ENCODE assay signal across 15 cellular contexts in genomic region chr4:26402458-26402857, GRCh38.
A peak's percentile ranks its signal among the peaks of the same experiment; 100 is the strongest.
DNase-seq lines count a peak whose midpoint lies in the region; ATAC-seq and TF ChIP-seq lines count a peak whose summit lies in the region.
"Had no signal": no experiment of that assay in that cellular context is flagged by ENCODE, and none has a peak within 500 bp of the region (broad histone marks: within the 10 kb centered on the region; RNA-seq: fewer than 3 reads in every experiment).

No MANE protein-coding gene starts in this region.

- intact Hi-C loops in PC-3 (cut with micrococcal nuclease), result no loop called here

- TF ChIP-seq CTCF in GM10248 (IDR thresholded peaks at IDR 0.05; ENCODE audit: control extremely low read depth, extremely low read depth, low read depth, missing control alignments) (no peak), PC-3 (conservative IDR thresholded peaks at IDR 0.05; ENCODE audit: low read depth, low read length) (no peak), WERI-Rb-1 (IDR thresholded peaks at IDR 0.05; ENCODE audit: low read depth, low read length) (no peak)

- CTCF ChIA-PET in GM10248 (lab: Yijun Ruan, JAX), result interaction anchor here (3.8 kb wide), 1 partner anchor 73 kb away, joined by 28 read pairs; no protein-coding TSS in a partner anchor
- CTCF ChIA-PET in PC-3 (lab: Charles Lee), result no interaction called here

- no peak overlapping the region for H3K4me2 ChIP-seq in PC-3 (ENCODE audit: low read length)

- 0 out of 2 replicates have a peak, but pooled peaks cover 4% of the 10 kb centered on the region for H3K79me2 ChIP-seq in PC-3 (ENCODE audit: low read length)

- POLR2A ChIA-PET in GM10248 (lab: Yijun Ruan, JAX), result interaction anchor here (0.6 kb wide), 1 partner anchor 417 kb away, joined by 5 read pairs; no protein-coding TSS in a partner anchor
- POLR2A ChIA-PET in PC-3 (lab: Charles Lee; ENCODE audit: unreplicated experiment), result no interaction called here

- H4K20me1 ChIP-seq in PC-3 (ENCODE audit: low read length), result no peaks in the 10 kb centered on the region

- ATAC-seq in GM19351 (IDR thresholded peaks at IDR 0.05; ENCODE audit: unreplicated experiment), result peak; percentile 79
- ATAC-seq in HG02678 (IDR thresholded peaks at IDR 0.05; ENCODE audit: unreplicated experiment), result peak; percentile 58
- no peak for ATAC-seq in PC-3

- H3K4me1 ChIP-seq in PC-3 (ENCODE audit: insufficient read depth, low read length), result no peaks in the 10 kb centered on the region
- H3K4me1 ChIP-seq: prostate gland had no signal

- H3F3A ChIP-seq in PC-3 (ENCODE audit: low read length, unreplicated experiment), result no peaks in the 10 kb centered on the region

- DNase-seq in GM10248 (ENCODE audit: extremely low spot score) (peak; percentile 14), RPMI8226 (peak; percentile 32), PC-3 (no peak), WERI-Rb-1 (no peak), KG1 (lab: John Stamatoyannopoulos, UW) (no peak), NCI-H69 (lab: John Stamatoyannopoulos, UW) (no peak)
- DNase-seq: activated B cell treated with CpG ODN at 0.5 μM for 24 hours, Calu3, glutamatergic neuron, kidney glomerular epithelial cell, NCI-H2029 treated with DMSO at 0.1 percent for 48 hours, trophoblast cell had no signal

- H3K4me3 ChIP-seq in PC-3 (ENCODE audit: low read length) (no peak overlapping the region), WERI-Rb-1 (ENCODE audit: low read depth, low read length) (no peak overlapping the region)
- H3K4me3 ChIP-seq: prostate gland had no signal

- H3K27me3 ChIP-seq in PC-3 (ENCODE audit: low read length) (no peaks in the 10 kb centered on the region), WERI-Rb-1 (ENCODE audit: insufficient read depth, low read depth, severe bottlenecking) (no peaks in the 10 kb centered on the region)

- no peak overlapping the region for H3K9ac ChIP-seq in PC-3 (ENCODE audit: low read length)

- H3K27ac ChIP-seq in PC-3 (ENCODE audit: low read length) (no peak overlapping the region), WERI-Rb-1 (no peak overlapping the region)
- H3K27ac ChIP-seq: prostate gland had no signal

- no peak overlapping the region for H2AFZ ChIP-seq in PC-3 (ENCODE audit: low read length)

- H3K36me3 ChIP-seq in PC-3 (ENCODE audit: low read depth, low read length), result peaks cover 27% of the 10 kb centered on the region
- peaks cover 22% of the 10 kb centered on the region for H3K36me3 ChIP-seq in WERI-Rb-1
- H3K36me3 ChIP-seq: prostate gland had no signal

- no TSS peak for BruUV-seq in PC-3 (replicated peaks; lab: Mats Ljungman, UMichigan)

- H3K9me3 ChIP-seq in PC-3 (ENCODE audit: low read length) (no peaks in the 10 kb centered on the region; the same call in 1 of the 2 replicates), WERI-Rb-1 (ENCODE audit: severe bottlenecking) (peaks cover 14% of the 10 kb centered on the region)
- H3K9me3 ChIP-seq: prostate gland had no signal

- no peaks in the 10 kb centered on the region for H3K9me2 ChIP-seq in PC-3 (replicated peaks; ENCODE audit: low read length)

Comparison
In these comparisons a context has a peak if more than half of its experiments do, and no peak if none do; other contexts are left out.
1. DNase-seq: peak in GM10248 (single experiment) and RPMI8226 (single experiment); none in PC-3 (single experiment), WERI-Rb-1 (single experiment), KG1 (single experiment) and NCI-H69 (single experiment).